20 cellular contexts compared by ENCODE assay signal in genomic region chr12:944201-944600, GRCh38. TPM values are rescaled to one million over a fixed set of nuclear protein-coding genes. Genes with fewer than 3 reads are reported as not detected.
A peak's percentile ranks its signal among the peaks of the same experiment; 100 is the strongest.
DNase-seq lines count a peak whose midpoint lies in the region; ATAC-seq, FAIRE-seq and TF ChIP-seq lines count a peak whose summit lies in the region.
"Had no signal": no experiment of that assay in that cellular context is flagged by ENCODE, and none has a peak within 500 bp of the region (broad histone marks: within the 10 kb centered on the region; RNA-seq: fewer than 3 reads in every experiment).

No MANE protein-coding gene starts in this region.

- no peak overlapping the region for H3K9ac ChIP-seq in HepG2 (ENCODE audit: insufficient read depth, low read depth, low read length)
- H3K9ac ChIP-seq in mammary epithelial cell (ENCODE audit: insufficient read depth, low read length) = no peak overlapping the region

- FAIRE-seq in HepG2 (lab: Jason Lieb, UNC) = no peak
- FAIRE-seq: GM19239, HTR-8/SVneo, kidney, pancreas, small intestine had no signal

- no peaks in the 10 kb centered on the region for H3K27me3 Mint-ChIP-seq in stimulated activated memory B cell treated with anti-CD40 and anti-IgM and Interleukin-4, amounts not matched to agents 10 μg/mL and 1 μg/mL and 100 μg/mL, for 72 hours

- POLR2A ChIA-PET in HepG2 (lab: Yijun Ruan, JAX) = no interaction called here

- no peak for TF ChIP-seq POLR2A in HepG2 (IDR thresholded peaks at IDR 0.05; ENCODE audit: insufficient read depth in 1 of 2, low read depth in 2 of 2, low read length in 2 of 2)
- TF ChIP-seq POLR2A in right lobe of liver (IDR thresholded peaks at IDR 0.05) = no peak

- DNase-seq in HepG2 (ENCODE audit: low spot score) (no peak), right lobe of liver (no peak), SJCRH30 (no peak), mammary epithelial cell (no peak), lower lobe of right lung (no peak), AG20443 (ENCODE audit: low spot score) (no peak), epidermal melanocyte (ENCODE audit: insufficient read length, low spot score) (no peak)
- DNase-seq: activated CD4-positive, alpha-beta T cell treated with anti-CD3 and anti-CD28 coated beads for 4 hours; activated gamma-delta T cell; brain microvascular endothelial cell; kidney; NCI-H1930; pancreas; Right ventricle myocardium superior; small intestine; T1000; trophoblast cell had no signal

- H3K27ac ChIP-seq in HepG2 (ENCODE audit: extremely low read length, insufficient read depth, low read length) = no peak overlapping the region
- H3K27ac ChIP-seq in right lobe of liver = no peak overlapping the region
- peak overlapping the region; percentile 84; the same call in 1 of the 2 replicates for H3K27ac ChIP-seq in SJCRH30
- H3K27ac ChIP-seq in mammary epithelial cell (ENCODE audit: insufficient read depth, low read depth, low read length) = no peak overlapping the region
- no peak overlapping the region for H3K27ac ChIP-seq in lower lobe of right lung
- H3K27ac ChIP-seq: brain microvascular endothelial cell, pancreas had no signal

- BruUV-seq in HepG2 (replicated peaks; lab: Mats Ljungman, UMichigan) (no TSS peak), mammary epithelial cell (replicated peaks; lab: Mats Ljungman, UMichigan) (no TSS peak)

- H2AFZ ChIP-seq in HepG2 (ENCODE audit: low read length) (no peak overlapping the region), mammary epithelial cell (ENCODE audit: low read depth, low read length) (peak overlapping the region; percentile 33)

- TF ChIP-seq RAD21 in HepG2 (CRISPR knock-in tag; IDR thresholded peaks at IDR 0.05) = no peak

- H3K36me3 Mint-ChIP-seq in stimulated activated memory B cell treated with anti-CD40 and anti-IgM and Interleukin-4, amounts not matched to agents 10 μg/mL and 1 μg/mL and 100 μg/mL, for 72 hours = peaks cover 50% of the 10 kb centered on the region

- dilution Hi-C loops in mammary epithelial cell (cut with HindIII; ENCODE audit: low sequenced_read_pairs) = no loop called here

- H3K9me3 ChIP-seq in HepG2 (ENCODE audit: low read length) = no peaks in the 10 kb centered on the region
- H3K9me3 ChIP-seq in right lobe of liver = no peaks in the 10 kb centered on the region
- no peaks in the 10 kb centered on the region for H3K9me3 ChIP-seq in SJCRH30 (replicated peaks)
- no peaks in the 10 kb centered on the region for H3K9me3 ChIP-seq in mammary epithelial cell (replicated peaks; ENCODE audit: insufficient read depth, low read length)
- H3K9me3 ChIP-seq in lower lobe of right lung = no peaks in the 10 kb centered on the region
- H3K9me3 ChIP-seq: pancreas had no signal

- no peaks in the 10 kb centered on the region for H3K9me3 Mint-ChIP-seq in stimulated activated memory B cell treated with anti-CD40 and anti-IgM and Interleukin-4, amounts not matched to agents 10 μg/mL and 1 μg/mL and 100 μg/mL, for 72 hours

- H3K36me3 ChIP-seq in HepG2 (replicated peaks in 1 of 2; ENCODE audit: control insufficient read depth in 1 of 2, insufficient read depth in 2 of 2, low read length in 2 of 2) (peaks cover 0 to 11% of the 10 kb centered on the region in 2 experiments; a peak in 2 of 5 replicates), right lobe of liver (no peaks in the 10 kb centered on the region), SJCRH30 (peaks cover 14% of the 10 kb centered on the region), mammary epithelial cell (ENCODE audit: insufficient read depth, low read length) (peaks cover 2% of the 10 kb centered on the region), lower lobe of right lung (peaks cover 30% of the 10 kb centered on the region)
- H3K36me3 ChIP-seq: brain microvascular endothelial cell had no signal

- no peaks in the 10 kb centered on the region for H4K20me1 ChIP-seq in HepG2 (ENCODE audit: insufficient read depth, low read length)
- H4K20me1 ChIP-seq in mammary epithelial cell (ENCODE audit: insufficient read depth, low read length) = no peaks in the 10 kb centered on the region

- 92% methylated on average over 8 of the region's 8 CpGs for WGBS in HepG2 (ENCODE audit: low lambda C conversion rate)
- WGBS in right lobe of liver (ENCODE audit: insufficient coverage, low coverage, low lambda C conversion rate, missing lambda C conversion rate) = 80% methylated on average over 8 of the region's 8 CpGs
- WGBS in mammary epithelial cell (ENCODE audit: low coverage, missing lambda C conversion rate) = 64% methylated on average over 8 of the region's 8 CpGs

- H3K4me3 ChIP-seq in HepG2 (replicated peaks in 1 of 3; ENCODE audit: insufficient read depth in 1 of 3, low read depth in 2 of 3, low read length in 3 of 3) (no peak overlapping the region), right lobe of liver (no peak overlapping the region), SJCRH30 (no peak overlapping the region), mammary epithelial cell (replicated peaks in 1 of 3; ENCODE audit: insufficient read depth in 1 of 3, low read depth in 2 of 3, low read length in 3 of 3) (no peak overlapping the region), lower lobe of right lung (no peak overlapping the region)
- H3K4me3 ChIP-seq: pancreas had no signal

- H3K4me1 ChIP-seq in HepG2 (ENCODE audit: insufficient read depth, low read length) (peaks cover 39% of the 10 kb centered on the region), right lobe of liver (peaks cover 0 to 10% (median 0%) of the 10 kb centered on the region in 4 donors), SJCRH30 (peaks cover 12% of the 10 kb centered on the region), mammary epithelial cell (ENCODE audit: insufficient read depth, low read length) (peaks cover 7% of the 10 kb centered on the region), lower lobe of right lung (peaks cover 11% of the 10 kb centered on the region)

- H3K79me2 ChIP-seq in HepG2 (ENCODE audit: insufficient read depth, low read length) (peaks cover 52% of the 10 kb centered on the region), mammary epithelial cell (ENCODE audit: insufficient read depth, low read length) (peaks cover 61% of the 10 kb centered on the region)

- ATAC-seq in HepG2 (no peak), right lobe of liver (no peak), lower lobe of right lung (no peak)
- no peak for ATAC-seq in stimulated activated memory B cell treated with anti-CD40 and anti-IgM and Interleukin-4, amounts not matched to agents 10 μg/mL and 1 μg/mL and 100 μg/mL, for 72 hours
- ATAC-seq: pancreas had no signal

- intact Hi-C loops in HepG2 (cut with micrococcal nuclease; ENCODE audit: unreplicated experiment) = no loop called here
- intact Hi-C loops in right lobe of liver (cut with DNase I) = no loop called here
- intact Hi-C loops in mammary epithelial cell (cut with micrococcal nuclease) = loop anchor here (10.0 kb wide), 1 partner anchor 189 kb away; the partner anchor contains the start of gene WNK1
- intact Hi-C loops in lower lobe of right lung (cut with DNase I) = no loop called here

- CTCF ChIA-PET in HepG2 (lab: Yijun Ruan, JAX; ENCODE audit: low intra/inter-chr PET ratio, low total read pairs) (no interaction called here), mammary epithelial cell (lab: Charles Lee; ENCODE audit: low non-redundant PET) (no interaction called here)

- in situ Hi-C loops in HepG2 (cut with HindIII; ENCODE audit: extremely low pct_ligation_motif_present, low pct_unique_long_range_greater_than_20kb) (no loop called here), mammary epithelial cell (cut with MboI; ENCODE audit: low sequenced_read_pairs in 2 of 2) (loop anchor here (10.0 to 25.0 kb wide), 2 partner anchors 369 to 382 kb away; no protein-coding TSS in a partner anchor)

- H3K27ac Mint-ChIP-seq in stimulated activated memory B cell treated with anti-CD40 and anti-IgM and Interleukin-4, amounts not matched to agents 10 μg/mL and 1 μg/mL and 100 μg/mL, for 72 hours = peak overlapping the region; percentile 28

- peaks cover 40% of the 10 kb centered on the region for H3K4me1 Mint-ChIP-seq in stimulated activated memory B cell treated with anti-CD40 and anti-IgM and Interleukin-4, amounts not matched to agents 10 μg/mL and 1 μg/mL and 100 μg/mL, for 72 hours

- H3K27me3 ChIP-seq in HepG2 (ENCODE audit: control insufficient read depth in 1 of 2, insufficient read depth in 2 of 2, low read length in 2 of 2) = no peaks in the 10 kb centered on the region; a peak in 1 of 5 replicates
- H3K27me3 ChIP-seq in right lobe of liver = no peaks in the 10 kb centered on the region
- no peaks in the 10 kb centered on the region for H3K27me3 ChIP-seq in SJCRH30
- H3K27me3 ChIP-seq in mammary epithelial cell (ENCODE audit: insufficient read depth, low read length) = no peaks in the 10 kb centered on the region
- no peaks in the 10 kb centered on the region for H3K27me3 ChIP-seq in lower lobe of right lung (ENCODE audit: low read depth)
- H3K27me3 ChIP-seq: brain microvascular endothelial cell, pancreas had no signal

- TF ChIP-seq CTCF in HepG2 (CRISPR knock-in tag; IDR thresholded peaks at IDR 0.05) (no peak), right lobe of liver (IDR thresholded peaks at IDR 0.05) (no peak), mammary epithelial cell (conservative IDR thresholded peaks at IDR 0.05 in 1 of 2, IDR thresholded peaks at IDR 0.05 in 1 of 2; ENCODE audit: extremely low read depth in 1 of 2, insufficient read depth in 1 of 2, low read depth in 1 of 2, low read length in 2 of 2) (no peak), lower lobe of right lung (IDR thresholded peaks at IDR 0.05) (no peak)

- TF ChIP-seq EP300 in HepG2 (IDR thresholded peaks at IDR 0.05; ENCODE audit: low read depth in 2 of 2, low read length in 2 of 2) (no peak), HepG2 (CRISPR knock-in tag; IDR thresholded peaks at IDR 0.05; ENCODE audit: borderline replicate concordance) (no peak)

- no peak overlapping the region for H3K4me3 Mint-ChIP-seq in stimulated activated memory B cell treated with anti-CD40 and anti-IgM and Interleukin-4, amounts not matched to agents 10 μg/mL and 1 μg/mL and 100 μg/mL, for 72 hours

- no peak overlapping the region for H3K4me2 ChIP-seq in HepG2 (ENCODE audit: low read depth, low read length)
- H3K4me2 ChIP-seq in mammary epithelial cell (ENCODE audit: insufficient read depth, low read depth, low read length) = no peak overlapping the region

RNA-seq across cellular contexts. Expression of gene RAD52, which starts 5.3 kb away (rescaled TPM):
- 13.5 and 19.9 TPM in 2 replicates for total RNA-seq in HepG2 (2016; rRNA removed; fragmentation: Illumina TruSeq; extraction: Trizol)
- 5.1 and 5.9 TPM in 2 replicates for total RNA-seq in HepG2 (2016; cell fraction: cytosol; rRNA removed; fragmentation: Illumina TruSeq; extraction: Trizol; ENCODE audit: low read depth)
- 13.9 and 16.5 TPM in 2 replicates for total RNA-seq in HepG2 (2016; cell fraction: insoluble cytoplasmic fraction; rRNA removed; fragmentation: Illumina TruSeq; extraction: Trizol)
- total RNA-seq in HepG2 (2016; cell fraction: membrane; rRNA removed; fragmentation: Illumina TruSeq; extraction: Trizol) = 5.2 and 6.8 TPM in 2 replicates
- 21.3 and 29.5 TPM in 2 replicates for total RNA-seq in HepG2 (2016; cell fraction: nucleus; rRNA removed; fragmentation: Illumina TruSeq; extraction: Trizol)
- polyA plus RNA-seq in HepG2 (2011; rRNA removed) = 13.2 and 14.3 TPM in 2 replicates
- polyA plus RNA-seq in HepG2 (2011; cell fraction: cytosol; rRNA removed) = 7.3 and 7.4 TPM in 2 replicates
- 48.1 and 50.8 TPM in 2 replicates for polyA plus RNA-seq in HepG2 (2011; cell fraction: nucleus; rRNA removed)
- polyA plus RNA-seq in HepG2 (2012) = 9.3 and 10.2 TPM in 2 replicates
- polyA plus RNA-seq in HepG2 (2016; cell fraction: cytosol; fragmentation: Illumina TruSeq; extraction: Trizol; ENCODE audit: low read depth) = 1.2 and 1.3 TPM in 2 replicates
- 8.1 and 8.7 TPM in 2 replicates for polyA plus RNA-seq in HepG2 (2016; cell fraction: insoluble cytoplasmic fraction; fragmentation: Illumina TruSeq; extraction: Trizol; ENCODE audit: low read depth)
- 2.7 and 3.2 TPM in 2 replicates for polyA plus RNA-seq in HepG2 (2016; cell fraction: membrane; fragmentation: Illumina TruSeq; extraction: Trizol; ENCODE audit: low read depth)
- 56.7 and 60.3 TPM in 2 replicates for polyA plus RNA-seq in HepG2 (2016; cell fraction: nucleus; fragmentation: Illumina TruSeq; extraction: Trizol; ENCODE audit: insufficient read depth, low read depth)
- polyA minus RNA-seq in HepG2 (2011; rRNA and poly(A)+ RNA removed; ENCODE audit: low replicate concordance) = 26.0 and 29.8 TPM in 2 replicates
- polyA minus RNA-seq in HepG2 (2011; cell fraction: cytosol; rRNA and poly(A)+ RNA removed) = 10.0 and 12.0 TPM in 2 replicates
- polyA minus RNA-seq in HepG2 (2011; cell fraction: nucleus; rRNA and poly(A)+ RNA removed) = 33.7 and 37.0 TPM in 2 replicates
- total RNA-seq in right lobe of liver = 10 to 100 TPM in 1 of 6 experiments, 1 to 10 TPM in 5; 5.6 to 10.5 (median 8.5) TPM
- 11.8 and 14.2 TPM in 2 replicates for total RNA-seq in SJCRH30 (2014; rRNA removed; shearing (Covaris generic))
- total RNA-seq in mammary epithelial cell = 10 to 100 TPM; 11.7 to 16.5 TPM
- polyA plus RNA-seq in mammary epithelial cell = 7.6 TPM
- 4.8 TPM for polyA minus RNA-seq in mammary epithelial cell
- total RNA-seq in lower lobe of right lung = 12.2 TPM

RNA-seq across cellular contexts. Expression of gene ERC1, which starts 46.8 kb away (rescaled TPM):
- total RNA-seq in HepG2 (2016; rRNA removed; fragmentation: Illumina TruSeq; extraction: Trizol) (12.4 and 15.7 TPM in 2 replicates), right lobe of liver (10 to 100 TPM; 24.8 to 30.8 (median 28.6) TPM), mammary epithelial cell (10 to 100 TPM; 41.0 to 88.7 TPM), lower lobe of right lung (66.3 TPM)
- total RNA-seq in HepG2 (2016; cell fraction: cytosol; rRNA removed; fragmentation: Illumina TruSeq; extraction: Trizol; ENCODE audit: low read depth) = 67.4 and 70.8 TPM in 2 replicates
- 11.4 and 12.5 TPM in 2 replicates for total RNA-seq in HepG2 (2016; cell fraction: insoluble cytoplasmic fraction; rRNA removed; fragmentation: Illumina TruSeq; extraction: Trizol)
- 24.5 and 36.7 TPM in 2 replicates for total RNA-seq in HepG2 (2016; cell fraction: membrane; rRNA removed; fragmentation: Illumina TruSeq; extraction: Trizol)
- total RNA-seq in HepG2 (2016; cell fraction: nucleus; rRNA removed; fragmentation: Illumina TruSeq; extraction: Trizol) = 32.3 and 40.1 TPM in 2 replicates
- polyA plus RNA-seq in HepG2 (2011; rRNA removed) (5.9 and 6.1 TPM in 2 replicates), mammary epithelial cell (16.7 TPM)
- polyA plus RNA-seq in HepG2 (2011; cell fraction: cytosol; rRNA removed) = 4.2 and 9.0 TPM in 2 replicates
- 7.3 and 8.7 TPM in 2 replicates for polyA plus RNA-seq in HepG2 (2011; cell fraction: nucleus; rRNA removed)
- polyA plus RNA-seq in HepG2 (2012) = 6.7 and 6.9 TPM in 2 replicates
- 0.28 TPM in 2 replicates for polyA plus RNA-seq in HepG2 (2016; cell fraction: cytosol; fragmentation: Illumina TruSeq; extraction: Trizol; ENCODE audit: low read depth)
- polyA plus RNA-seq in HepG2 (2016; cell fraction: insoluble cytoplasmic fraction; fragmentation: Illumina TruSeq; extraction: Trizol; ENCODE audit: low read depth) = 5.7 and 6.9 TPM in 2 replicates
- polyA plus RNA-seq in HepG2 (2016; cell fraction: membrane; fragmentation: Illumina TruSeq; extraction: Trizol; ENCODE audit: low read depth) = 0.73 and 0.94 TPM in 2 replicates
- 6.6 and 8.8 TPM in 2 replicates for polyA plus RNA-seq in HepG2 (2016; cell fraction: nucleus; fragmentation: Illumina TruSeq; extraction: Trizol; ENCODE audit: insufficient read depth, low read depth)
- polyA minus RNA-seq in HepG2 (2011; rRNA and poly(A)+ RNA removed; ENCODE audit: low replicate concordance) = 59.0 and 129 TPM in 2 replicates
- polyA minus RNA-seq in HepG2 (2011; cell fraction: cytosol; rRNA and poly(A)+ RNA removed) = 11.0 and 12.8 TPM in 2 replicates
- 61.9 and 68.1 TPM in 2 replicates for polyA minus RNA-seq in HepG2 (2011; cell fraction: nucleus; rRNA and poly(A)+ RNA removed)
- total RNA-seq in SJCRH30 (2014; rRNA removed; shearing (Covaris generic)) = 31.5 and 36.1 TPM in 2 replicates
- 72.5 TPM for polyA minus RNA-seq in mammary epithelial cell
